ENCODE assay signal across 8 cellular contexts in genomic region chr1:42957229-42957879, GRCh38. TPM values are rescaled to one million over a fixed set of nuclear protein-coding genes. Genes with fewer than 3 reads are reported as not detected.
DNase-seq lines count a peak whose midpoint lies in the region; ATAC-seq, FAIRE-seq and TF ChIP-seq lines count a peak whose summit lies in the region.

No MANE protein-coding gene starts in this region.

- H3K4me1 ChIP-seq in iPS-18a (ENCODE audit: control insufficient read depth, low read depth, low read length), result peaks cover 38% of the 10 kb centered on the region

- no peaks in the 10 kb centered on the region for H3K9me3 ChIP-seq in iPS-18a (ENCODE audit: control insufficient read depth, low read depth, low read length)

- ATAC-seq in stimulated activated memory B cell treated with anti-CD40 and anti-IgM and Interleukin-4, amounts not matched to agents 10 μg/mL and 1 μg/mL and 100 μg/mL, for 72 hours, result no peak

- H3K27me3 ChIP-seq in iPS-18a (ENCODE audit: control insufficient read depth, insufficient read depth, low read length), result no peaks in the 10 kb centered on the region

- peaks cover 32% of the 10 kb centered on the region for H3K36me3 ChIP-seq in iPS-18a (ENCODE audit: control insufficient read depth, low read depth, low read length)

- H3K27ac ChIP-seq in iPS-18a (ENCODE audit: low read length), result no peak overlapping the region

- peaks cover 26% of the 10 kb centered on the region for H3K36me3 Mint-ChIP-seq in stimulated activated memory B cell treated with anti-CD40 and anti-IgM and Interleukin-4, amounts not matched to agents 10 μg/mL and 1 μg/mL and 100 μg/mL, for 72 hours

- no peak for TF ChIP-seq POLR2A in GM12892 (IDR thresholded peaks at IDR 0.05; ENCODE audit: low read depth, low read length)

- H3K4me1 Mint-ChIP-seq in stimulated activated memory B cell treated with anti-CD40 and anti-IgM and Interleukin-4, amounts not matched to agents 10 μg/mL and 1 μg/mL and 100 μg/mL, for 72 hours, result peaks cover 56% of the 10 kb centered on the region

- FAIRE-seq in frontal cortex (lab: Jason Lieb, UNC), result no peak
- no peak for FAIRE-seq in GM12892 (lab: Jason Lieb, UNC)

- peak overlapping the region; percentile 96 for H3K4me3 Mint-ChIP-seq in stimulated activated memory B cell treated with anti-CD40 and anti-IgM and Interleukin-4, amounts not matched to agents 10 μg/mL and 1 μg/mL and 100 μg/mL, for 72 hours

- no peaks in the 10 kb centered on the region for H3K27me3 Mint-ChIP-seq in stimulated activated memory B cell treated with anti-CD40 and anti-IgM and Interleukin-4, amounts not matched to agents 10 μg/mL and 1 μg/mL and 100 μg/mL, for 72 hours

- H3K4me3 ChIP-seq in iPS-18a (ENCODE audit: low read length), result peak overlapping the region; percentile 98

- H3K27ac Mint-ChIP-seq in stimulated activated memory B cell treated with anti-CD40 and anti-IgM and Interleukin-4, amounts not matched to agents 10 μg/mL and 1 μg/mL and 100 μg/mL, for 72 hours, result peak overlapping the region; percentile 93

- peak overlapping the region; percentile 89 for H3K9ac ChIP-seq in iPS-18a (ENCODE audit: low read length)

- DNase-seq in NCI-H2081 (lab: John Stamatoyannopoulos, UW) (peak; percentile 37 to 49), NCI-H2081 treated with DMSO at 0.1 percent for 48 hours (lab: John Stamatoyannopoulos, UW) (no peak), activated T-helper 1 cell treated with Interleukin-2 at 50 U/mL for 16 hours (ENCODE audit: low read depth) (peak; percentile 13), frontal cortex (ENCODE audit: low spot score in 2 of 2) (no peak), GM12892 (ENCODE audit: insufficient read length) (no peak), middle frontal gyrus (ENCODE audit: extremely low spot score, low spot score) (no peak)

- no peaks in the 10 kb centered on the region for H3K9me3 Mint-ChIP-seq in stimulated activated memory B cell treated with anti-CD40 and anti-IgM and Interleukin-4, amounts not matched to agents 10 μg/mL and 1 μg/mL and 100 μg/mL, for 72 hours

RNA-seq across cellular contexts. Expression of gene SLC2A1, which starts 1.3 kb away (rescaled TPM):
- total RNA-seq in frontal cortex, result 28.1 TPM
- polyA plus RNA-seq in GM12892 (2012; ENCODE audit: missing spikeins), result 45.9 TPM

Comparison
In these comparisons a context has a peak if more than half of its experiments do, and no peak if none do; other contexts are left out.
1. DNase-seq: peak in NCI-H2081 (2 of 2) and activated T-helper 1 cell treated with Interleukin-2 at 50 U/mL for 16 hours (single experiment); none in NCI-H2081 treated with DMSO at 0.1 percent for 48 hours (single experiment), frontal cortex (0 of 2), GM12892 (single experiment) and middle frontal gyrus (single experiment).